In the genomic region with DNA sequence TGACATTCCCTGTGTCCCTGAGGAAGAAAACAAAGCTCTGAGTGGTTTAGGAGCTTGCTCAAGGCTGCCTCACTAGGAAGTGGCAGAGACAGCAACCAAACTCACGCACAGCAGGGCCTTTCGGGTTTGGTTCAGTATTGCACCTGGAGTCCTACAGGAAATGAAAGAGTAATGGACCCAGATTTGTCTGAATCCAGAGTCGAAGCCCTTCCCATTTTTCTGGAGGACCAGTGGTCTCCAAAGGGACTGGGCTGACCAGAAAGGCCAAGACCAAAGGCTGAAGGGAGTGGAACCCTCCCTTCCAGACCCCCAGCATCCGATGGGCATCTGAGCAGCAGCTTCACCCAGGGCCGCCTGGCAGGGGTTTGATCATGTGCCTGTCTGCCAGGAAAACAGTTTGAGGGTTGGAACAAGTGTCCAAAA, we compare ENCODE assay signal across 1 cellular context.
TF ChIP-seq lines count a peak whose summit lies in the region.

No MANE protein-coding gene starts in this region.

TF ChIP-seq in GM23338, 12 proteins besides CTCF, POLR2A, EP300 and RAD21 (continued from another document):
- TF ChIP-seq, protein P1, sequence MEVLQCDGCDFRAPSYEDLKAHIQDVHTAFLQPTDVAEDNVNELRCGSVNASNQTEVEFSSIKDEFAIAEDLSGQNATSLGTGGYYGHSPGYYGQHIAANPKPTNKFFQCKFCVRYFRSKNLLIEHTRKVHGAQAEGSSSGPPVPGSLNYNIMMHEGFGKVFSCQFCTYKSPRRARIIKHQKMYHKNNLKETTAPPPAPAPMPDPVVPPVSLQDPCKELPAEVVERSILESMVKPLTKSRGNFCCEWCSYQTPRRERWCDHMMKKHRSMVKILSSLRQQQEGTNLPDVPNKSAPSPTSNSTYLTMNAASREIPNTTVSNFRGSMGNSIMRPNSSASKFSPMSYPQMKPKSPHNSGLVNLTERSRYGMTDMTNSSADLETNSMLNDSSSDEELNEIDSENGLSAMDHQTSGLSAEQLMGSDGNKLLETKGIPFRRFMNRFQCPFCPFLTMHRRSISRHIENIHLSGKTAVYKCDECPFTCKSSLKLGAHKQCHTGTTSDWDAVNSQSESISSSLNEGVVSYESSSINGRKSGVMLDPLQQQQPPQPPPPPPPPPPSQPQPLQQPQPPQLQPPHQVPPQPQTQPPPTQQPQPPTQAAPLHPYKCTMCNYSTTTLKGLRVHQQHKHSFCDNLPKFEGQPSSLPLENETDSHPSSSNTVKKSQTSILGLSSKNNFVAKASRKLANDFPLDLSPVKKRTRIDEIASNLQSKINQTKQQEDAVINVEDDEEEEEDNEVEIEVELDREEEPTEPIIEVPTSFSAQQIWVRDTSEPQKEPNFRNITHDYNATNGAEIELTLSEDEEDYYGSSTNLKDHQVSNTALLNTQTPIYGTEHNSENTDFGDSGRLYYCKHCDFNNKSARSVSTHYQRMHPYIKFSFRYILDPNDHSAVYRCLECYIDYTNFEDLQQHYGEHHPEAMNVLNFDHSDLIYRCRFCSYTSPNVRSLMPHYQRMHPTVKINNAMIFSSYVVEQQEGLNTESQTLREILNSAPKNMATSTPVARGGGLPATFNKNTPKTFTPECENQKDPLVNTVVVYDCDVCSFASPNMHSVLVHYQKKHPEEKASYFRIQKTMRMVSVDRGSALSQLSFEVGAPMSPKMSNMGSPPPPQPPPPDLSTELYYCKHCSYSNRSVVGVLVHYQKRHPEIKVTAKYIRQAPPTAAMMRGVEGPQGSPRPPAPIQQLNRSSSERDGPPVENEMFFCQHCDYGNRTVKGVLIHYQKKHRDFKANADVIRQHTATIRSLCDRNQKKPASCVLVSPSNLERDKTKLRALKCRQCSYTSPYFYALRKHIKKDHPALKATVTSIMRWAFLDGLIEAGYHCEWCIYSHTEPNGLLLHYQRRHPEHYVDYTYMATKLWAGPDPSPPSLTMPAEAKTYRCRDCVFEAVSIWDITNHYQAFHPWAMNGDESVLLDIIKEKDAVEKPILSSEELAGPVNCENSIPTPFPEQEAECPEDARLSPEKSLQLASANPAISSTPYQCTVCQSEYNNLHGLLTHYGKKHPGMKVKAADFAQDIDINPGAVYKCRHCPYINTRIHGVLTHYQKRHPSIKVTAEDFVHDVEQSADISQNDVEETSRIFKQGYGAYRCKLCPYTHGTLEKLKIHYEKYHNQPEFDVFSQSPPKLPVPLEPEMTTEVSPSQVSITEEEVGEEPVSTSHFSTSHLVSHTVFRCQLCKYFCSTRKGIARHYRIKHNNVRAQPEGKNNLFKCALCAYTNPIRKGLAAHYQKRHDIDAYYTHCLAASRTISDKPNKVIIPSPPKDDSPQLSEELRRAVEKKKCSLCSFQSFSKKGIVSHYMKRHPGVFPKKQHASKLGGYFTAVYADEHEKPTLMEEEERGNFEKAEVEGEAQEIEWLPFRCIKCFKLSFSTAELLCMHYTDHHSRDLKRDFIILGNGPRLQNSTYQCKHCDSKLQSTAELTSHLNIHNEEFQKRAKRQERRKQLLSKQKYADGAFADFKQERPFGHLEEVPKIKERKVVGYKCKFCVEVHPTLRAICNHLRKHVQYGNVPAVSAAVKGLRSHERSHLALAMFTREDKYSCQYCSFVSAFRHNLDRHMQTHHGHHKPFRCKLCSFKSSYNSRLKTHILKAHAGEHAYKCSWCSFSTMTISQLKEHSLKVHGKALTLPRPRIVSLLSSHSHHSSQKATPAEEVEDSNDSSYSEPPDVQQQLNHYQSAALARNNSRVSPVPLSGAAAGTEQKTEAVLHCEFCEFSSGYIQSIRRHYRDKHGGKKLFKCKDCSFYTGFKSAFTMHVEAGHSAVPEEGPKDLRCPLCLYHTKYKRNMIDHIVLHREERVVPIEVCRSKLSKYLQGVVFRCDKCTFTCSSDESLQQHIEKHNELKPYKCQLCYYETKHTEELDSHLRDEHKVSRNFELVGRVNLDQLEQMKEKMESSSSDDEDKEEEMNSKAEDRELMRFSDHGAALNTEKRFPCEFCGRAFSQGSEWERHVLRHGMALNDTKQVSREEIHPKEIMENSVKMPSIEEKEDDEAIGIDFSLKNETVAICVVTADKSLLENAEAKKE (CRISPR knock-in tag; IDR thresholded peaks at IDR 0.05) = no peak
- TF ChIP-seq NANOG (IDR thresholded peaks at IDR 0.05; ENCODE audit: borderline replicate concordance) (no peak), JUNB (IDR thresholded peaks at IDR 0.05; ENCODE audit: unreplicated experiment) (no peak), EZH2 (IDR thresholded peaks at IDR 0.05; ENCODE audit: low read depth, unreplicated experiment) (no peak), ZNF114 (CRISPR knock-in tag; IDR thresholded peaks at IDR 0.05) (no peak)
TF ChIP-seq in GM23338: peak in this region for 0.
